In genomic region chr7:129054438-129055293, GRCh38 we compare ENCODE assay signal across 1 cellular context.
TF ChIP-seq lines count a peak whose summit lies in the region.

Gene TNPO3, minus strand, starts transcription at chr7:129055111. Its CDS starts 341 bp downstream, at chr7:129054770.

TF ChIP-seq in GM23338, 12 proteins besides CTCF, POLR2A, EP300 and RAD21 (continued from another document):
- TF ChIP-seq REST (IDR thresholded peaks at IDR 0.05; ENCODE audit: unreplicated experiment) (no peak), JUNB (IDR thresholded peaks at IDR 0.05; ENCODE audit: unreplicated experiment) (no peak)
